Comparison of ENCODE assay signal across 8 cellular contexts in genomic region chr1:154935749-154936415, GRCh38. TPM values are rescaled to one million over a fixed set of nuclear protein-coding genes. Genes with fewer than 3 reads are reported as not detected.
DNase-seq lines count a peak whose midpoint lies in the region; TF ChIP-seq lines count a peak whose summit lies in the region.

No MANE protein-coding gene starts in this region.

- no peak for DNase-seq in AG09309 (ENCODE audit: low read depth)
- no peak for DNase-seq in cardiac fibroblast (ENCODE audit: low read depth in 2 of 2)
- DNase-seq in NCI-H1417 (lab: John Stamatoyannopoulos, UW) = no peak
- no peak for DNase-seq in EL
- DNase-seq in T-helper 9 cell = no peak
- no peak for DNase-seq in NCI-H2081 (lab: John Stamatoyannopoulos, UW)

- H3K27ac ChIP-seq in muscle layer of colon (ENCODE audit: low read depth, low read length) = peak overlapping the region; percentile 100

- H3K27me3 Mint-ChIP-seq in IgD-negative memory B cell = no peaks in the 10 kb centered on the region

- H3K4me1 Mint-ChIP-seq in IgD-negative memory B cell = peaks cover 17 to 39% (median 33%) of the 10 kb centered on the region in 3 donors

- TF ChIP-seq CTCF in AG09309 (IDR thresholded peaks at IDR 0.05; ENCODE audit: control insufficient read depth, insufficient read depth, low read depth, low read length, missing control alignments) (no peak), cardiac fibroblast (IDR thresholded peaks at IDR 0.05; ENCODE audit: low read depth, low read length) (no peak)

- H3K27me3 ChIP-seq in muscle layer of colon (ENCODE audit: control insufficient read depth in 1 of 2, insufficient read depth in 2 of 2, low read length in 2 of 2) = no peaks in the 10 kb centered on the region

- H3K36me3 ChIP-seq in muscle layer of colon (ENCODE audit: insufficient read depth, low read length) = peaks cover 3% of the 10 kb centered on the region

- H3K4me1 ChIP-seq in muscle layer of colon (ENCODE audit: insufficient read depth, low read length) = peaks cover 19% of the 10 kb centered on the region

- H3K36me3 Mint-ChIP-seq in IgD-negative memory B cell = no peaks in the 10 kb centered on the region

- H3K9me3 ChIP-seq in muscle layer of colon (ENCODE audit: low read length) = no peaks in the 10 kb centered on the region

- H3K27ac Mint-ChIP-seq in IgD-negative memory B cell = peak overlapping the region; percentile 96 to 100 (median 100)

- H3K4me3 ChIP-seq in AG09309 (ENCODE audit: control insufficient read depth, low read depth, low read length) (peak overlapping the region; percentile 83), cardiac fibroblast (replicated peaks in 1 of 2; ENCODE audit: low read depth in 2 of 2, low read length in 2 of 2) (peak overlapping the region; percentile 75 to 91), muscle layer of colon (ENCODE audit: low read depth in 1 of 2, low read length in 2 of 2) (peak overlapping the region; percentile 70 to 75)

- peak overlapping the region; percentile 91 to 99 (median 98) for H3K4me3 Mint-ChIP-seq in IgD-negative memory B cell

- peak overlapping the region; percentile 42 for H3K9ac ChIP-seq in muscle layer of colon (ENCODE audit: low read length)

- H3K9me3 Mint-ChIP-seq in IgD-negative memory B cell = no peaks in the 10 kb centered on the region

RNA-seq across cellular contexts. Expression of gene PMVK, which starts 0.6 kb away (rescaled TPM):
- 78.3 TPM for polyA plus RNA-seq in IgD-negative memory B cell

RNA-seq across cellular contexts. Expression of gene PBXIP1, which starts 20.0 kb away (rescaled TPM):
- 123 TPM for polyA plus RNA-seq in IgD-negative memory B cell

RNA-seq across cellular contexts. Expression of gene PYGO2, which starts 25.7 kb away (rescaled TPM):
- 42.5 TPM for polyA plus RNA-seq in IgD-negative memory B cell

RNA-seq across cellular contexts. Expression of gene SHC1, which starts 34.7 kb away (rescaled TPM):
- polyA plus RNA-seq in IgD-negative memory B cell = 35.7 TPM

RNA-seq across cellular contexts. Expression of gene CKS1B, which starts 38.6 kb away (rescaled TPM):
- 102 TPM for polyA plus RNA-seq in IgD-negative memory B cell
